Comparison of ENCODE assay signal across 15 cellular contexts in genomic region chr20:35823147-35823546, GRCh38.
"Had no signal": no experiment of that assay in that cellular context is flagged by ENCODE, and none has a peak within 500 bp of the region (broad histone marks: within the 10 kb centered on the region; RNA-seq: fewer than 3 reads in every experiment).

No MANE protein-coding gene starts in this region.

- H3K4me3 ChIP-seq: mucosa of descending colon, stomach had no signal

- H3K27me3 ChIP-seq: stomach had no signal

- H3K9me3 ChIP-seq: mucosa of descending colon, stomach had no signal

- DNase-seq: activated CD4-positive, alpha-beta T cell treated with anti-CD3 and anti-CD28 coated beads for 4 hours; activated CD8-positive, alpha-beta memory T cell treated with anti-CD3 and anti-CD28 coated beads, Interleukin-2, amount 50 U/mL, for 4 hours; activated CD8-positive, alpha-beta T cell treated with anti-CD3 and anti-CD28 coated beads for 36 hours; activated naive CD4-positive, alpha-beta T cell; activated T-cell treated with anti-CD3 and anti-CD28 coated beads, Interleukin-2, amount 50 U/mL, for 72 hours; central memory CD4-positive, alpha-beta T cell; glutamatergic neuron; immature natural killer cell; left colon; mucosa of descending colon; naive thymus-derived CD8-positive, alpha-beta T cell; occipital lobe; right cardiac atrium; small intestine; stomach had no signal

- H3K27ac ChIP-seq: stomach had no signal
